ENCODE assay signal across 8 cellular contexts in genomic region chr16:71723537-71724319, GRCh38. TPM values are rescaled to one million over a fixed set of nuclear protein-coding genes. Genes with fewer than 3 reads are reported as not detected.
A peak's percentile ranks its signal among the peaks of the same experiment; 100 is the strongest.
DNase-seq lines count a peak whose midpoint lies in the region; ATAC-seq and TF ChIP-seq lines count a peak whose summit lies in the region.

No MANE protein-coding gene starts in this region.

- H3K4me3 ChIP-seq in BJ (ENCODE audit: low read depth, low read length) (peak overlapping the region; percentile 82), mesendoderm (ENCODE audit: low read length) (peak overlapping the region; percentile 78)
- H3K4me3 ChIP-seq in effector memory CD4-positive, alpha-beta T cell (ENCODE audit: insufficient read depth, low read depth, low read length, poor library complexity, severe bottlenecking): peak overlapping the region; percentile 51

- no peak overlapping the region for H3K23ac ChIP-seq in mesendoderm (ENCODE audit: low read length)

- H3K79me2 ChIP-seq in mesendoderm (ENCODE audit: control insufficient read depth, insufficient read depth, low read length): peaks cover 21% of the 10 kb centered on the region

- CTCF ChIA-PET in BJ (lab: Yijun Ruan, JAX): interaction anchor here (1.4 kb wide), 1 partner anchor 21 kb away, joined by 3 read pairs; no protein-coding TSS in a partner anchor

- no peaks in the 10 kb centered on the region for H3K79me1 ChIP-seq in mesendoderm (ENCODE audit: low read length)

- ATAC-seq in GM18909 (IDR thresholded peaks at IDR 0.05; ENCODE audit: poor library complexity, unreplicated experiment) (peak; percentile 75), HG03159 (IDR thresholded peaks at IDR 0.05; ENCODE audit: unreplicated experiment) (peak; percentile 75)

- peak overlapping the region; percentile 7 for H2BK120ac ChIP-seq in mesendoderm (ENCODE audit: low read depth, low read length)

- H3K4ac ChIP-seq in mesendoderm (ENCODE audit: low read depth, low read length): peak overlapping the region; percentile 75

- no CpG with 5 or more reads among the region's 104 CpGs for WGBS in mesendoderm (ENCODE audit: extremely low coverage, insufficient coverage, low lambda C conversion rate)

- no peaks in the 10 kb centered on the region for H3K27me3 ChIP-seq in BJ (ENCODE audit: control insufficient read depth, insufficient read depth, low read length)
- no peaks in the 10 kb centered on the region for H3K27me3 ChIP-seq in effector memory CD4-positive, alpha-beta T cell (replicated peaks; ENCODE audit: control insufficient read depth, insufficient read depth, low read length, poor library complexity, severe bottlenecking)
- H3K27me3 ChIP-seq in mesendoderm (ENCODE audit: insufficient read depth, low read length, poor library complexity): no peaks in the 10 kb centered on the region

- H3K27ac ChIP-seq in effector memory CD4-positive, alpha-beta T cell (ENCODE audit: insufficient read depth, low read length, poor library complexity, severe bottlenecking): peak overlapping the region; percentile 76
- H3K27ac ChIP-seq in mesendoderm (ENCODE audit: low read depth, low read length): peak overlapping the region; percentile 96

- H3K4me1 ChIP-seq in effector memory CD4-positive, alpha-beta T cell (ENCODE audit: control insufficient read depth, insufficient read depth, low read length, poor library complexity, severe bottlenecking): peaks cover 4% of the 10 kb centered on the region
- no peaks in the 10 kb centered on the region for H3K4me1 ChIP-seq in mesendoderm (ENCODE audit: control insufficient read depth, low read depth, low read length)

- peak overlapping the region; percentile 96 for H3K18ac ChIP-seq in mesendoderm (ENCODE audit: low read length)

- H2BK5ac ChIP-seq in mesendoderm (ENCODE audit: low read length): no peak overlapping the region

- TF ChIP-seq CTCF in BJ (IDR thresholded peaks at IDR 0.05; ENCODE audit: insufficient read depth, low read depth, low read length): no peak

- no peak overlapping the region for H2AK5ac ChIP-seq in mesendoderm (ENCODE audit: low read length)

- DNase-seq in BJ (ENCODE audit: low read depth) (no peak), NCI-H748 treated with DMSO at 0.1 percent for 48 hours (lab: John Stamatoyannopoulos, UW) (peak; percentile 54), mesendoderm (peak; percentile 82)
- peak; percentile 40 to 70 for DNase-seq in activated CD8-positive, alpha-beta memory T cell treated with anti-CD3 and anti-CD28 coated beads for 1 hour (ENCODE audit: extremely low read depth in 1 of 2, low read depth in 1 of 2)
- peak; percentile 59 to 76 (median 70) for DNase-seq in effector memory CD4-positive, alpha-beta T cell
- peak; percentile 72 for DNase-seq in stimulated activated CD8-positive, alpha-beta memory T cell treated with anti-CD3 and anti-CD28 coated beads, Interleukin-12 subunit alpha, Interleukin-12 subunit beta, amount 100 ng/mL, for 4 hours (ENCODE audit: low read depth)

- peak overlapping the region; percentile 97 for H4K8ac ChIP-seq in mesendoderm (ENCODE audit: low read depth, low read length)

- peak overlapping the region; percentile 80 for H3K4me2 ChIP-seq in mesendoderm (ENCODE audit: low read length)

- no peak overlapping the region for H4K5ac ChIP-seq in mesendoderm (ENCODE audit: low read length)

- H3K36me3 ChIP-seq in BJ (ENCODE audit: control insufficient read depth, insufficient read depth, low read length): no peaks in the 10 kb centered on the region; the same call in 1 of the 2 replicates
- no peaks in the 10 kb centered on the region for H3K36me3 ChIP-seq in effector memory CD4-positive, alpha-beta T cell (ENCODE audit: control insufficient read depth, insufficient read depth, low read length)
- H3K36me3 ChIP-seq in mesendoderm (ENCODE audit: control insufficient read depth, insufficient read depth, low read length): no peaks in the 10 kb centered on the region

- POLR2A ChIA-PET in BJ (lab: Charles Lee): no interaction called here

- H3K56ac ChIP-seq in mesendoderm (ENCODE audit: low read length): peak overlapping the region; percentile 86

- no peaks in the 10 kb centered on the region for H3K9me3 ChIP-seq in effector memory CD4-positive, alpha-beta T cell (ENCODE audit: control insufficient read depth, low read length)

- peak overlapping the region; percentile 87 for H3K9ac ChIP-seq in mesendoderm (ENCODE audit: low read length)

- H2BK15ac ChIP-seq in mesendoderm (replicated peaks; ENCODE audit: low read depth): no peak overlapping the region

RNA-seq across cellular contexts. Expression of gene PHLPP2, which starts 0.8 kb away (rescaled TPM):
- 7.9 and 10.0 TPM in 2 replicates for polyA plus RNA-seq in BJ (2011; rRNA removed)
- 19.9 and 24.8 TPM in 2 replicates for polyA minus RNA-seq in BJ (2011; rRNA and poly(A)+ RNA removed)
- polyA plus RNA-seq in mesendoderm (2013, experiment 1 of 2): 5.4 TPM
- polyA plus RNA-seq in mesendoderm (2013, experiment 2 of 2): 5.1 TPM
